In genomic region chr9:74511333-74511732, GRCh38 we compare ENCODE assay signal across 35 cellular contexts. TPM values are rescaled to one million over a fixed set of nuclear protein-coding genes. Genes with fewer than 3 reads are reported as not detected.
"Had no signal": no experiment of that assay in that cellular context is flagged by ENCODE, and none has a peak within 500 bp of the region (broad histone marks: within the 10 kb centered on the region; RNA-seq: fewer than 3 reads in every experiment).

No MANE protein-coding gene starts in this region.

- ATAC-seq: activated naive CD4-positive, alpha-beta T cell treated with anti-CD3 and anti-CD28 coated beads, Interleukin-2, amount 50 U/mL, for 72 hours; activated naive CD8-positive, alpha-beta T cell treated with anti-CD3 and anti-CD28 coated beads, Interleukin-2, amount 50 U/mL, for 24 hours; activated T-cell treated with anti-CD3 and anti-CD28 coated beads, Interleukin-2, amount 50 U/mL, for 4 hours; activated T-cell treated with anti-CD3 and anti-CD28 coated beads, Interleukin-2, amount 50 U/mL, for 72 hours; activated T-helper 17 cell treated with anti-CD3 and anti-CD28 coated beads, Interleukin-2, amount 50 U/mL, for 72 hours; body of pancreas had no signal

- H3K4me3 ChIP-seq: adrenal gland, ascending aorta, body of pancreas, breast epithelium, cardiac muscle cell had no signal

- DNase-seq: activated effector memory CD4-positive, alpha-beta T cell treated with anti-CD3 and anti-CD28 coated beads, Interleukin-2, amount 50 U/mL, for 16 hours; activated effector memory CD4-positive, alpha-beta T cell treated with Interleukin-2 at 50 U/mL for 16 hours; activated gamma-delta T cell; activated gamma-delta T cell treated with Interleukin-2 at 50 U/mL for 16 hours; activated naive CD4-positive, alpha-beta T cell; activated naive CD4-positive, alpha-beta T cell treated with anti-CD3 and anti-CD28 coated beads for 36 hours; activated naive CD4-positive, alpha-beta T cell treated with anti-CD3 and anti-CD28 coated beads, Interleukin-2, amount 10 ng/mL, durations not matched to agents 7 days and 5 days; activated naive CD4-positive, alpha-beta T cell treated with anti-CD3 and anti-CD28 coated beads, Interleukin-2, amount 50 U/mL, for 16 hours; activated naive CD4-positive, alpha-beta T cell treated with Interleukin-2 at 50 U/mL for 16 hours; activated naive CD8-positive, alpha-beta T cell treated with anti-CD3 and anti-CD28 coated beads for 36 hours; activated naive CD8-positive, alpha-beta T cell treated with anti-CD3 and anti-CD28 coated beads, Interleukin-2, amount 10 ng/mL, durations not matched to agents 7 days and 5 days; activated naive CD8-positive, alpha-beta T cell treated with anti-CD3 and anti-CD28 coated beads, Interleukin-2, amount 50 U/mL, for 24 hours; activated T-cell treated with anti-CD3 and anti-CD28 coated beads, Interleukin-2, amount 50 U/mL, for 1 hour; activated T-cell treated with anti-CD3 and anti-CD28 coated beads, Interleukin-2, amount 50 U/mL, for 24 hours; activated T-cell treated with anti-CD3 and anti-CD28 coated beads, Interleukin-2, amount 50 U/mL, for 4 hours; activated T-cell treated with anti-CD3 and anti-CD28 coated beads, Interleukin-2, amount 50 U/mL, for 48 hours; activated T-cell treated with anti-CD3 and anti-CD28 coated beads, Interleukin-2, amount 50 U/mL, for 72 hours; adrenal gland; amniotic stem cell; amygdala; anterior cingulate cortex; aorta; body of pancreas; brain microvascular endothelial cell; caudate nucleus; central memory CD4-positive, alpha-beta T cell; cerebellar nuclear complex had no signal

- H3K27me3 ChIP-seq: adrenal gland, ascending aorta, body of pancreas, brain microvascular endothelial cell, breast epithelium had no signal

- H3K4me1 ChIP-seq: adrenal gland, ascending aorta, body of pancreas, breast epithelium had no signal

- H3K27ac ChIP-seq: adrenal gland, ascending aorta, body of pancreas, brain microvascular endothelial cell, breast epithelium, cardiac muscle cell had no signal

- H3K36me3 ChIP-seq: adrenal gland, ascending aorta, brain microvascular endothelial cell, breast epithelium, cardiac muscle cell had no signal

- H3K9me3 ChIP-seq: adrenal gland, ascending aorta, body of pancreas, breast epithelium had no signal

- FAIRE-seq: astrocyte, bronchial epithelial cell had no signal

RNA-seq across cellular contexts. Expression of gene RORB, which starts 14.2 kb away (rescaled TPM):
- total RNA-seq: activated naive CD4-positive, alpha-beta T cell treated with anti-CD3 and anti-CD28 coated beads, Interleukin-2, amount 50 U/mL, for 72 hours; activated T-helper 17 cell treated with anti-CD3 and anti-CD28 coated beads, Interleukin-2, amount 50 U/mL, for 72 hours; chondrocyte had no signal
- polyA plus RNA-seq: cardiac muscle cell had no signal
